ENCODE assay signal across 16 cellular contexts in genomic region chr6:6656287-6656686, GRCh38.
DNase-seq lines count a peak whose midpoint lies in the region; ATAC-seq and TF ChIP-seq lines count a peak whose summit lies in the region.
"Had no signal": no experiment of that assay in that cellular context is flagged by ENCODE, and none has a peak within 500 bp of the region (broad histone marks: within the 10 kb centered on the region; RNA-seq: fewer than 3 reads in every experiment).

No MANE protein-coding gene starts in this region.

- DNase-seq in activated CD8-positive, alpha-beta T cell treated with anti-CD3 and anti-CD28 coated beads for 36 hours = no peak
- DNase-seq in lower lobe of right lung = no peak
- no peak for DNase-seq in DMS 273 treated with DMSO at 0.1 percent for 48 hours (lab: John Stamatoyannopoulos, UW)
- no peak for DNase-seq in stimulated activated CD4-positive, alpha-beta T cell treated with anti-CD3 and anti-CD28 coated beads, Interleukin-15, amount 100 ng/mL, for 24 hours
- DNase-seq in NCI-H1417 (lab: John Stamatoyannopoulos, UW) = no peak
- DNase-seq: effector CD8-positive, alpha-beta T cell; NCI-H1417 treated with DMSO at 0.1 percent for 48 hours; NCI-H345; posterior cingulate gyrus; trophoblast cell had no signal

- H3K27ac ChIP-seq in BLaER1 treated with 17β-estradiol and CSF1 and Interleukin-3, amounts not matched to agents 10 nM and 100 nM = peak overlapping the region in 5 of 11 experiments; percentile 14 to 85 (median 74); a peak in 8 of 22 replicates
- H3K27ac ChIP-seq in lower lobe of right lung = peak overlapping the region; percentile 66
- H3K27ac ChIP-seq: SK-N-MC had no signal

- H3K4me1 Mint-ChIP-seq in activated CD8-positive, alpha-beta T cell treated with anti-CD3 and anti-CD28 coated beads for 36 hours (ENCODE audit: low read depth) = peaks cover 73% of the 10 kb centered on the region

- H3K36me3 Mint-ChIP-seq in activated CD8-positive, alpha-beta T cell treated with anti-CD3 and anti-CD28 coated beads for 36 hours (ENCODE audit: low read depth) = peaks cover 16% of the 10 kb centered on the region
- H3K36me3 Mint-ChIP-seq: brain, mesothelial cell of epicardium had no signal

- peak overlapping the region in 3 of 11 experiments; percentile 55 to 68 (median 56); a peak in 3 of 22 replicates for H3K9ac ChIP-seq in BLaER1 treated with 17β-estradiol and CSF1 and Interleukin-3, amounts not matched to agents 10 nM and 100 nM

- no peaks in the 10 kb centered on the region for H4K20me1 ChIP-seq in BLaER1 treated with 17β-estradiol and CSF1 and Interleukin-3, amounts not matched to agents 10 nM and 100 nM

- CTCF ChIA-PET in activated CD8-positive, alpha-beta T cell treated with anti-CD3 and anti-CD28 coated beads for 36 hours (lab: Charles Lee) = no interaction called here

- H3K27ac Mint-ChIP-seq in activated CD8-positive, alpha-beta T cell treated with anti-CD3 and anti-CD28 coated beads for 36 hours = peak overlapping the region; percentile 98

- no peak for TF ChIP-seq CTCF in activated CD8-positive, alpha-beta T cell treated with anti-CD3 and anti-CD28 coated beads for 36 hours (IDR thresholded peaks at IDR 0.05)
- no peak for TF ChIP-seq CTCF in lower lobe of right lung (IDR thresholded peaks at IDR 0.05)

- H3K4me3 Mint-ChIP-seq in activated CD8-positive, alpha-beta T cell treated with anti-CD3 and anti-CD28 coated beads for 36 hours = peak overlapping the region; percentile 34
- H3K4me3 Mint-ChIP-seq: brain, mesothelial cell of epicardium had no signal

- POLR2A ChIA-PET in activated CD8-positive, alpha-beta T cell treated with anti-CD3 and anti-CD28 coated beads for 36 hours (lab: Charles Lee) = interaction anchor here (0.8 kb wide), 1 partner anchor 50 kb away, joined by 3 read pairs; no protein-coding TSS in a partner anchor

- H3K4me2 ChIP-seq in BLaER1 treated with 17β-estradiol and CSF1 and Interleukin-3, amounts not matched to agents 10 nM and 100 nM = peak overlapping the region in 9 of 11 experiments; percentile 66 to 86 (median 79); a peak in 13 of 22 replicates

- no peaks in the 10 kb centered on the region for H3K27me3 ChIP-seq in BLaER1 treated with 17β-estradiol and CSF1 and Interleukin-3, amounts not matched to agents 10 nM and 100 nM
- H3K27me3 ChIP-seq in lower lobe of right lung (ENCODE audit: low read depth) = no peaks in the 10 kb centered on the region

- peaks cover 0 to 16% (median 11%) of the 10 kb centered on the region in 11 experiments; a peak in 12 of 22 replicates for H3K9me3 ChIP-seq in BLaER1 treated with 17β-estradiol and CSF1 and Interleukin-3, amounts not matched to agents 10 nM and 100 nM (replicated peaks in 1 of 11)
- no peaks in the 10 kb centered on the region for H3K9me3 ChIP-seq in lower lobe of right lung

- H3K36me3 ChIP-seq in BLaER1 treated with 17β-estradiol and CSF1 and Interleukin-3, amounts not matched to agents 10 nM and 100 nM = peaks cover 0 to 24% (median 0%) of the 10 kb centered on the region in 11 experiments; a peak in 8 of 22 replicates
- no peaks in the 10 kb centered on the region for H3K36me3 ChIP-seq in lower lobe of right lung

- ATAC-seq in GM18907 (IDR thresholded peaks at IDR 0.05; ENCODE audit: unreplicated experiment) = peak; percentile 42
- peak; percentile 20 for ATAC-seq in activated CD8-positive, alpha-beta T cell treated with anti-CD3 and anti-CD28 coated beads for 36 hours
- no peak for ATAC-seq in lower lobe of right lung
- ATAC-seq in GM21360 (IDR thresholded peaks at IDR 0.05; ENCODE audit: unreplicated experiment) = no peak

- H3K27me3 Mint-ChIP-seq in activated CD8-positive, alpha-beta T cell treated with anti-CD3 and anti-CD28 coated beads for 36 hours = no peaks in the 10 kb centered on the region

- peaks cover 55 to 97% (median 66%) of the 10 kb centered on the region in 10 experiments for H3K4me1 ChIP-seq in BLaER1 treated with 17β-estradiol and CSF1 and Interleukin-3, amounts not matched to agents 10 nM and 100 nM
- peaks cover 61% of the 10 kb centered on the region for H3K4me1 ChIP-seq in lower lobe of right lung

- H3K9me3 Mint-ChIP-seq in activated CD8-positive, alpha-beta T cell treated with anti-CD3 and anti-CD28 coated beads for 36 hours = no peaks in the 10 kb centered on the region

- no peak overlapping the region for H3K4me3 ChIP-seq in BLaER1 treated with 17β-estradiol and CSF1 and Interleukin-3, amounts not matched to agents 10 nM and 100 nM
- no peak overlapping the region for H3K4me3 ChIP-seq in lower lobe of right lung
- H3K4me3 ChIP-seq: SK-N-MC had no signal

- intact Hi-C loops in activated CD8-positive, alpha-beta T cell treated with anti-CD3 and anti-CD28 coated beads for 36 hours (cut with micrococcal nuclease) = loop anchor here (5.0 kb wide), 1 partner anchor 94 kb away; no protein-coding TSS in a partner anchor
- intact Hi-C loops in lower lobe of right lung (cut with DNase I) = no loop called here

Comparison
In these comparisons a context has a peak if more than half of its experiments do, and no peak if none do; other contexts are left out.
1. ATAC-seq: peak in GM18907 (single experiment) and activated CD8-positive, alpha-beta T cell treated with anti-CD3 and anti-CD28 coated beads for 36 hours (single experiment); none in lower lobe of right lung (0 of 2) and GM21360 (single experiment).